In the genomic region with DNA sequence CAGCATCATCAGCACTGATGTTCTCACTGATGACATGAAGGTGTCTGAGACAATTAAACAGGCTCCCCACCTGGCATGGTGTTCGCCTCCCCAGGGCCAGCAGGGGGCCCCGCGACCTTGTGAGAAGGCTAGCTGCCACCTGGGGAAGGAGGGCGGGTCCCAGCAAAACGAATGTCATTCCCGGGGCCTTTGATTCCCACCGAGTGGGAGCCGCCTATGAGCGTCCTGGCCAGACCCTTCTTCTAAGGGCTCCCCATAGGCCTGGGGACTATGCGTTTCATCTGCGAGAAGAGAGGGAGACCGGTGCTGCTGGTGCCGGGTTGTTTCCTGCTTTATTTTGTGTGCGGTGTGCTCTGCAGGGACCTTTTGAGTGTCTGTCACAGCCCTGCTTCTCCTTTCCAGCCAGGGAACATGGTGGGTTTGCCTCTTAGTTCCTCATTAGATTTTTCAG, we compare ENCODE assay signal across 8 cellular contexts. TPM values are rescaled to one million over a fixed set of nuclear protein-coding genes. Genes with fewer than 3 reads are reported as not detected.
DNase-seq lines count a peak whose midpoint lies in the region; ATAC-seq lines count a peak whose summit lies in the region.

No MANE protein-coding gene starts in this region.

- ATAC-seq in GM19463 (IDR thresholded peaks at IDR 0.05; ENCODE audit: unreplicated experiment) (peak; percentile 89), HG03571 (IDR thresholded peaks at IDR 0.05; ENCODE audit: unreplicated experiment) (peak; percentile 84), left ventricle myocardium superior (peak; percentile 87)

- peak; percentile 52 for DNase-seq in COLO829 (ENCODE audit: low spot score)
- DNase-seq in RPMI8226 = peak; percentile 77
- peak; percentile 76 for DNase-seq in activated effector memory CD4-positive, alpha-beta T cell treated with anti-CD3 and anti-CD28 coated beads, Interleukin-2, amount 50 U/mL, for 16 hours
- peak; percentile 64 for DNase-seq in left ventricle myocardium superior
- peak; percentile 50 for DNase-seq in stimulated activated CD4-positive, alpha-beta T cell treated with anti-CD3 and anti-CD28 coated beads, Interleukin-12 subunit alpha, Interleukin-12 subunit beta, amount 100 ng/mL, for 4 hours
- DNase-seq in T1000 (lab: John Stamatoyannopoulos, UW) = no peak

- intact Hi-C loops in left ventricle myocardium superior (cut with micrococcal nuclease) = no loop called here

RNA-seq across cellular contexts. Expression of a gene that starts 20.5 kb away (rescaled TPM):
- total RNA-seq in left ventricle myocardium superior = not detected

RNA-seq across cellular contexts. Expression of a gene that starts 46.8 kb away (rescaled TPM):
- not detected for total RNA-seq in left ventricle myocardium superior
